ENCODE assay signal across 2 cellular contexts in genomic region chr2:23496456-23496855, GRCh38.
TF ChIP-seq lines count a peak whose summit lies in the region.

No MANE protein-coding gene starts in this region.

TF ChIP-seq in GM23338, 12 proteins besides CTCF, POLR2A, EP300 and RAD21 (continued from another document):
- TF ChIP-seq REST (IDR thresholded peaks at IDR 0.05; ENCODE audit: unreplicated experiment) (no peak), ZNF462 (CRISPR knock-in tag; IDR thresholded peaks at IDR 0.05) (no peak), JUNB (IDR thresholded peaks at IDR 0.05; ENCODE audit: unreplicated experiment) (no peak), POLR2AphosphoS5 (IDR thresholded peaks at IDR 0.05; ENCODE audit: low read depth) (no peak), ZNF331 (CRISPR knock-in tag; IDR thresholded peaks at IDR 0.05; ENCODE audit: low read depth) (no peak), ZNF114 (CRISPR knock-in tag; IDR thresholded peaks at IDR 0.05) (no peak), ETS1 (IDR thresholded peaks at IDR 0.05) (no peak)

TF ChIP-seq in WTC11, 78 proteins besides CTCF, POLR2A, EP300 and RAD21 (continued from another document):
- TF ChIP-seq IRF1 (CRISPR knock-in tag; IDR thresholded peaks at IDR 0.05) (no peak), FOXK1 (CRISPR knock-in tag; IDR thresholded peaks at IDR 0.05) (no peak), NFATC4 (CRISPR knock-in tag; IDR thresholded peaks at IDR 0.05) (no peak), ZNF219 (CRISPR knock-in tag; IDR thresholded peaks at IDR 0.05; ENCODE audit: borderline replicate concordance) (no peak), STAT6 (CRISPR knock-in tag; conservative IDR thresholded peaks at IDR 0.05; ENCODE audit: low read depth) (no peak), TEAD1 (CRISPR knock-in tag; IDR thresholded peaks at IDR 0.05) (no peak), MLX (CRISPR knock-in tag; IDR thresholded peaks at IDR 0.05) (no peak), JUN (CRISPR knock-in tag; IDR thresholded peaks at IDR 0.05) (no peak), OVOL2 (CRISPR knock-in tag; IDR thresholded peaks at IDR 0.05; ENCODE audit: borderline replicate concordance) (no peak), TEAD4 (CRISPR knock-in tag; IDR thresholded peaks at IDR 0.05) (no peak), EMX1 (CRISPR knock-in tag; IDR thresholded peaks at IDR 0.05) (no peak), SMAD3 (CRISPR knock-in tag; IDR thresholded peaks at IDR 0.05; ENCODE audit: borderline replicate concordance) (no peak), ARID4B (CRISPR knock-in tag; IDR thresholded peaks at IDR 0.05; ENCODE audit: borderline replicate concordance) (no peak), RORB (CRISPR knock-in tag; IDR thresholded peaks at IDR 0.05) (no peak), ZBTB43 (CRISPR knock-in tag; IDR thresholded peaks at IDR 0.05) (no peak), ESRRA (CRISPR knock-in tag; IDR thresholded peaks at IDR 0.05; ENCODE audit: borderline replicate concordance) (no peak), ATF3 (CRISPR knock-in tag; conservative IDR thresholded peaks at IDR 0.05) (no peak), CREM (CRISPR knock-in tag; IDR thresholded peaks at IDR 0.05) (no peak)
